15 cellular contexts compared by ENCODE assay signal in genomic region chr14:104641753-104642539, GRCh38. TPM values are rescaled to one million over a fixed set of nuclear protein-coding genes. Genes with fewer than 3 reads are reported as not detected.
"Had no signal": no experiment of that assay in that cellular context is flagged by ENCODE, and none has a peak within 500 bp of the region (broad histone marks: within the 10 kb centered on the region; RNA-seq: fewer than 3 reads in every experiment).

No MANE protein-coding gene starts in this region.

- DNase-seq: activated CD4-positive, alpha-beta T cell treated with anti-CD3 and anti-CD28 coated beads, Interleukin-2, amount 50 U/mL, for 48 hours; activated naive CD4-positive, alpha-beta T cell treated with Interleukin-2 at 50 U/mL for 16 hours; colonic mucosa; effector memory CD4-positive, alpha-beta T cell; kidney; retina; T-helper 17 cell; thyroid gland; uterus had no signal

- H3K27ac ChIP-seq: cardiac muscle cell, colonic mucosa, hepatocyte, skin epidermis, thyroid gland, uterus had no signal

- H3K9me3 ChIP-seq: colonic mucosa, thyroid gland, uterus had no signal

- H3K27me3 ChIP-seq: cardiac muscle cell, colonic mucosa, thyroid gland, uterus had no signal

- H3K36me3 ChIP-seq: cardiac muscle cell, colonic mucosa, thyroid gland, uterus had no signal

- H3K4me3 ChIP-seq: cardiac muscle cell, colonic mucosa, hepatocyte, skin epidermis, thyroid gland, uterus had no signal

- H3K4me1 ChIP-seq: colonic mucosa, thyroid gland, uterus had no signal

- H3K79me2 ChIP-seq: hepatocyte had no signal

- H2AFZ ChIP-seq: hepatocyte had no signal

- ATAC-seq: activated CD4-positive, CD25-positive, alpha-beta regulatory T cell treated with anti-CD3 and anti-CD28 coated beads, Interleukin-2, amount 50 U/mL, for 24 hours; T-helper 17 cell had no signal

- FAIRE-seq: kidney had no signal

- H3K4me2 ChIP-seq: hepatocyte had no signal

RNA-seq across cellular contexts. Expression of gene TMEM179, which starts 37.4 kb away (rescaled TPM):
- total RNA-seq: epithelial cell of proximal tubule, myocyte, T-helper 17 cell had no signal
